ENCODE assay signal across 34 cellular contexts in genomic region chr1:4770713-4771112, GRCh38.
"Had no signal": no experiment of that assay in that cellular context is flagged by ENCODE, and none has a peak within 500 bp of the region (broad histone marks: within the 10 kb centered on the region; RNA-seq: fewer than 3 reads in every experiment).

No MANE protein-coding gene starts in this region.

- H3K27me3 ChIP-seq: MG63 had no signal

- H3K4me2 ChIP-seq: KMS-11 had no signal

- H3K9me3 ChIP-seq: MG63 had no signal

- DNase-seq: Karpas-422, Kasumi-1, MG63, MM.1S, MV-4-11, NCI-H1048, NCI-H1092, NCI-H1092 treated with DMSO at 0.1 percent for 48 hours, NCI-H1105, NCI-H1105 treated with DMSO at 0.1 percent for 48 hours, NCI-H1417, NCI-H1417 treated with DMSO at 0.1 percent for 48 hours, NCI-H1436, NCI-H1436 treated with DMSO at 0.1 percent for 48 hours, NCI-H146, NCI-H1694, NCI-H1694 treated with DMSO at 0.1 percent for 48 hours, NCI-H187, NCI-H187 treated with DMSO at 0.1 percent for 48 hours, NCI-H1930, NCI-H2029, NCI-H2029 treated with DMSO at 0.1 percent for 48 hours, NCI-H2081, NCI-H2081 treated with DMSO at 0.1 percent for 48 hours, NCI-H2107, NCI-H2171, NCI-H2171 treated with DMSO at 0.1 percent for 48 hours, NCI-H2227 treated with DMSO at 0.1 percent for 48 hours, NCI-H226, NCI-H345, NCI-H446, NCI-H446 treated with DMSO at 0.1 percent for 48 hours, NCI-H510A had no signal

- H3K4me3 ChIP-seq: MG63 had no signal

- H3K36me3 ChIP-seq: MG63 had no signal

- H3K27ac ChIP-seq: KMS-11 had no signal

- H3K9ac ChIP-seq: KMS-11 had no signal
